1 cellular context compared by ENCODE assay signal in the genomic region with DNA sequence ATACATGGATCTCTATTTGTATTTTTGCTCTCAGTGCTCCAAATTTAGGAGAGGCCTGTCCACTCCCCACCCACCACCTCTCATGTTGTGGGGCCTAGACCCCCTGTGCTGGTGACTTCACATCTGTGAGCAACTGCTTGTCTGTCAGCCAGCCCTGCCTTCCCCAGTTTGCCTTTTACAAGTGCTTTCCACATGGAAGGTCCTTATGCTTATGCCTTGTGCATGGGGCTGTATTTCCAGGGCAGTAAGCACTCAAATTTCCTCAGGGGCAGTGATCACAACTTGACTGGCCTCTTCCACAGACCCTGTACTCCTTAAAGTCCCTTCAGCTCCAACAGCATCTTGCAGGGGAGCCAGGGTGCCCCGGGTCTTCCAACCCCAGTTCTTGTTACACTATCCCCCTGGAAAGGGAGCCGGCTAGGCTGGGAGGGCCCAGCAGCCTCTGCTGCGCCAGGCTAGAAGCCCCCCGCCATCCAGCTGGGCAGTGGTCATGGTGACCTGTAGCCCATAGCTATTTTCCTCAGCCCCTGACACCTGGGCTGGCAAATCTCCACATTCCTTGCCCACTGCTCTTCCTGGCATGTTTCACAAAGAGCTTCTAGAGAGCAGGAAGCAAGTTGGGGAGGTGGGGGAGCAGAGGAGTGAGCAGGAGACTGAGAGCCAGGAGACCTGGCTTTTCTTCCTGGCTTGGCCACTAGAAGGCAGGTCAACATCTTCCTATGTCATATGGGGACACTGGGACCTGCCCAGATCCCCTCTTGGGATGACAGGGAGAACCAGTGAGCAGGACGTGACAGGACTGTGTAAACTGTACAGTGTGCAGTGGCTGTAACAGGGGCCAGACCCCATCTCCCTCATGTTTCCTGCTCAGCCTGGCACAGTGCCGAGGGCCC.
TF ChIP-seq lines count a peak whose summit lies in the region.

No MANE protein-coding gene starts in this region.

TF ChIP-seq in H1, 55 proteins besides CTCF, POLR2A, EP300 and RAD21 (continued from another document):
- TF ChIP-seq, protein P1, sequence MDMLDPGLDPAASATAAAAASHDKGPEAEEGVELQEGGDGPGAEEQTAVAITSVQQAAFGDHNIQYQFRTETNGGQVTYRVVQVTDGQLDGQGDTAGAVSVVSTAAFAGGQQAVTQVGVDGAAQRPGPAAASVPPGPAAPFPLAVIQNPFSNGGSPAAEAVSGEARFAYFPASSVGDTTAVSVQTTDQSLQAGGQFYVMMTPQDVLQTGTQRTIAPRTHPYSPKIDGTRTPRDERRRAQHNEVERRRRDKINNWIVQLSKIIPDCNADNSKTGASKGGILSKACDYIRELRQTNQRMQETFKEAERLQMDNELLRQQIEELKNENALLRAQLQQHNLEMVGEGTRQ (IDR thresholded peaks at IDR 0.05; ENCODE audit: low read length), result no peak
- TF ChIP-seq SP1 (IDR thresholded peaks at IDR 0.05; ENCODE audit: low read depth, low read length), result no peak
- no peak for TF ChIP-seq KDM1A (IDR thresholded peaks at IDR 0.05; ENCODE audit: borderline replicate concordance, low read length)
- TF ChIP-seq CHD2 (IDR thresholded peaks at IDR 0.05; ENCODE audit: low read length), result no peak
- no peak for TF ChIP-seq TAF1 (IDR thresholded peaks at IDR 0.05; ENCODE audit: low read depth, low read length)
- no peak for TF ChIP-seq KDM4A (IDR thresholded peaks at IDR 0.05; ENCODE audit: low read depth, low read length, severe bottlenecking)
